In the genomic region with DNA sequence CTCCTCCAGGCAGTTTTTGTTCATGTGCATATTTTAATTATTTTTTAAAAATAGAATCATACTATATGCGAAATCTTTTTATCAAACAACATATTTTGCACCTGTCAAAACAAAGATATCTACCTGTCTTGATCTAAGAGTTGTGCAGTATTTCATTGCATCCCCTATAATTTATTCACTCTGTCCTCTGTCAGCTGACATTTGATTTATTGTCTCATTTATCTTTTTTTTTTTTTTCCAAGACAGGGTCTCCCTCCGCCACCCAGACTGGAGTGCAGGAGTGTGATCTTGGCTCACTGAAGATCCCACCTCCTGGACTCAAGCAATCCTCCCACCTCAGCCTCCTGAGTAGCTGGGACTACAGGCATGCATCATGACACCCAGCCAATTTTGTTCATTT, we compare ENCODE assay signal across 9 cellular contexts. TPM values are rescaled to one million over a fixed set of nuclear protein-coding genes. Genes with fewer than 3 reads are reported as not detected.
"Had no signal": no experiment of that assay in that cellular context is flagged by ENCODE, and none has a peak within 500 bp of the region (broad histone marks: within the 10 kb centered on the region; RNA-seq: fewer than 3 reads in every experiment).

No MANE protein-coding gene starts in this region.

- ATAC-seq: HepG2 had no signal

- DNase-seq: IMR-90, KBM-7, KG1 had no signal

- H3K36me3 Mint-ChIP-seq: IgD-negative memory B cell had no signal

- H3K9me3 Mint-ChIP-seq: IgD-negative memory B cell had no signal

- H3K27ac ChIP-seq: HL-60 had no signal

- FAIRE-seq: HepG2, HTR-8/SVneo had no signal

- H3K27ac Mint-ChIP-seq: IgD-negative memory B cell had no signal

- H3K4me1 Mint-ChIP-seq: IgD-negative memory B cell had no signal

- H3K4me3 Mint-ChIP-seq: IgD-negative memory B cell had no signal

RNA-seq across cellular contexts. Expression of a gene that starts 49.0 kb away (rescaled TPM):
- total RNA-seq: HepG2, HT-29, HT1080, IMR-90 had no signal
- polyA plus RNA-seq: HepG2, IgD-negative memory B cell, IMR-90 had no signal
